ENCODE assay signal across 8 cellular contexts in the genomic region with DNA sequence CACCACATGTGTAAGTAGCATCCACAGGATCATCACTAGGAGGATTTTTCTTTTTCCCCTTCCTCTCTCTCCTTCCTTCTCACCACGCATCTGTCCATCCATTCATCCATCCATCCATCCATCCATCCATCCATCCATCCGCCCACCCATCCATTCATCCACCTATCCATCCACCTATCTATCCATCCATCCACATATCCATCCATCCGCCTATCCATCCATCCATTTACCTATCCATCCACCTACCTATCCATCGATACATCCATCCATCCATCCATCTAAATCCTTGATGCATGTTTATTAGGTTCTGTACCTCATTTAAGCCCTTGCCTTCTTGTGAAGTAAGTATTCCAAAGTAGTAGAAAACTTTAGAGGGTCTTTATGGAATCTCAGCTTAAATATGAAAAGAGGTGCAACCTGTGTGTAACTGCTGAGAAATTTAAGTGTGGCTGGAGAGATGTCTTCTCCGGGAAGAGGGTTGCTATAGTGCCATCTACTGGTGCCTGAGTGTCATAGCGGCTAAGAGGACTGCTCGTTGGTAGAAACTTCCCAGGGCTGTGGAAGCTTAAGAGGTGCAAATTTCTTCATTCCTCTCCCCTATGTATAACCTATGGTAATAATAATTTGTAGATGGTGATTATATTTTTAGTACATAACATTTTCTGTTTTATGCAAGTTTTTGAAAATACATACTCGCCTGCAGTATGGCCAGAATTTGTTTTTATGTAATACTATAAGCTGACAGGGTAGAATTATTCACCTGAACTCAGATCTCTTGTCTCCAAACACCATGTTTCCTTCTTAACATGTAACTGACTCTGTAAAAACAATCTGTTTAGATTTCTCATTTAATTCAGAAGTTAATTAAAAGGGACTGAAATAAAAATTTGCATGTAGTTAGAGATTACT. TPM values are rescaled to one million over a fixed set of nuclear protein-coding genes. Genes with fewer than 3 reads are reported as not detected.
DNase-seq lines count a peak whose midpoint lies in the region; ATAC-seq and TF ChIP-seq lines count a peak whose summit lies in the region.

No MANE protein-coding gene starts in this region.

- BruUV-seq in PC-3 (replicated peaks; lab: Mats Ljungman, UMichigan): no TSS peak

- no peak overlapping the region for H3K4me3 ChIP-seq in PC-3 (ENCODE audit: low read length)

- no peaks in the 10 kb centered on the region for H3K9me3 ChIP-seq in PC-3 (ENCODE audit: low read length)

- H4K20me1 ChIP-seq in PC-3 (ENCODE audit: low read length): no peaks in the 10 kb centered on the region

- H3K27ac Mint-ChIP-seq in activated naive CD8-positive, alpha-beta T cell treated with anti-CD3 and anti-CD28 coated beads, Interleukin-2, amount 50 U/mL, for 24 hours: no peak overlapping the region

- intact Hi-C loops in PC-3 (cut with micrococcal nuclease) (no loop called here), left ventricle myocardium superior (cut with micrococcal nuclease) (no loop called here), sciatic nerve (cut with DNase I) (no loop called here)

- H3K4me3 Mint-ChIP-seq in activated naive CD8-positive, alpha-beta T cell treated with anti-CD3 and anti-CD28 coated beads, Interleukin-2, amount 50 U/mL, for 24 hours: no peak overlapping the region

- peak; percentile 97 for TF ChIP-seq CTCF in PC-3 (conservative IDR thresholded peaks at IDR 0.05; ENCODE audit: low read depth, low read length)

- no peak overlapping the region for H3K27ac ChIP-seq in PC-3 (ENCODE audit: low read length)

- H2AFZ ChIP-seq in PC-3 (ENCODE audit: low read length): no peak overlapping the region

- peak; percentile 91 for ATAC-seq in PC-3
- ATAC-seq in activated naive CD8-positive, alpha-beta T cell treated with anti-CD3 and anti-CD28 coated beads, Interleukin-2, amount 50 U/mL, for 24 hours: peak; percentile 59
- peak; percentile 68 for ATAC-seq in left ventricle myocardium superior
- peak; percentile 62 for ATAC-seq in sciatic nerve
- no peak for ATAC-seq in GM19467 (IDR thresholded peaks at IDR 0.05; ENCODE audit: unreplicated experiment)
- ATAC-seq in HG03097 (IDR thresholded peaks at IDR 0.05; ENCODE audit: low FRiP score, unreplicated experiment): no peak

- no peaks in the 10 kb centered on the region for H3K9me3 Mint-ChIP-seq in activated naive CD8-positive, alpha-beta T cell treated with anti-CD3 and anti-CD28 coated beads, Interleukin-2, amount 50 U/mL, for 24 hours

- POLR2A ChIA-PET in PC-3 (lab: Charles Lee; ENCODE audit: unreplicated experiment): interaction anchor here (0.7 kb wide), 1 partner anchor 34 kb away, joined by 6 read pairs; no protein-coding TSS in a partner anchor

- H3K36me3 Mint-ChIP-seq in activated naive CD8-positive, alpha-beta T cell treated with anti-CD3 and anti-CD28 coated beads, Interleukin-2, amount 50 U/mL, for 24 hours (ENCODE audit: low read depth): no peaks in the 10 kb centered on the region

- H3K9ac ChIP-seq in PC-3 (ENCODE audit: low read length): no peak overlapping the region

- peak; percentile 51 for DNase-seq in Daoy (ENCODE audit: low read depth)
- peak; percentile 59 for DNase-seq in KG1 (lab: John Stamatoyannopoulos, UW)
- DNase-seq in PC-3: peak; percentile 85
- peak; percentile 21 for DNase-seq in activated naive CD8-positive, alpha-beta T cell treated with anti-CD3 and anti-CD28 coated beads, Interleukin-2, amount 50 U/mL, for 24 hours
- DNase-seq in left ventricle myocardium superior: no peak
- peak; percentile 61 for DNase-seq in sciatic nerve (ENCODE audit: low spot score)

- no peaks in the 10 kb centered on the region for H3F3A ChIP-seq in PC-3 (ENCODE audit: low read length, unreplicated experiment)

- H3K4me2 ChIP-seq in PC-3 (ENCODE audit: low read length): no peak overlapping the region

- CTCF ChIA-PET in PC-3 (lab: Charles Lee): interaction anchor here (1.0 to 1.1 kb wide), 4 partner anchors 9 to 239 kb away, joined by 3 to 9 read pairs (median 6); no protein-coding TSS in a partner anchor

- 0 out of 2 replicates have a peak, but pooled peaks cover 5% of the 10 kb centered on the region for H3K27me3 ChIP-seq in PC-3 (ENCODE audit: low read length)

- no peaks in the 10 kb centered on the region for H3K36me3 ChIP-seq in PC-3 (ENCODE audit: low read depth, low read length)

- no peaks in the 10 kb centered on the region for H3K4me1 ChIP-seq in PC-3 (ENCODE audit: insufficient read depth, low read length)

- H3K4me1 Mint-ChIP-seq in activated naive CD8-positive, alpha-beta T cell treated with anti-CD3 and anti-CD28 coated beads, Interleukin-2, amount 50 U/mL, for 24 hours: no peaks in the 10 kb centered on the region

- peaks cover 33% of the 10 kb centered on the region for H3K27me3 Mint-ChIP-seq in activated naive CD8-positive, alpha-beta T cell treated with anti-CD3 and anti-CD28 coated beads, Interleukin-2, amount 50 U/mL, for 24 hours

- H3K79me2 ChIP-seq in PC-3 (ENCODE audit: low read length): no peaks in the 10 kb centered on the region

- no peaks in the 10 kb centered on the region for H3K9me2 ChIP-seq in PC-3 (replicated peaks; ENCODE audit: low read length)

RNA-seq across cellular contexts. Expression of gene MYO1H, which starts 46.0 kb away (rescaled TPM):
- not detected in 2 replicates for total RNA-seq in Daoy (2014; rRNA removed; shearing (Covaris generic))
- total RNA-seq in PC-3 (2014; rRNA removed): not detected in 2 replicates
- 0.52 TPM for total RNA-seq in left ventricle myocardium superior
- total RNA-seq in sciatic nerve: not detected

Comparison
In these comparisons a context has a peak if more than half of its experiments do, and no peak if none do; other contexts are left out.
1. ATAC-seq: peak in PC-3 (single experiment), activated naive CD8-positive, alpha-beta T cell treated with anti-CD3 and anti-CD28 coated beads, Interleukin-2, amount 50 U/mL, for 24 hours (single experiment), left ventricle myocardium superior (single experiment) and sciatic nerve (single experiment); none in GM19467 (single experiment) and HG03097 (single experiment).